In the genomic region with DNA sequence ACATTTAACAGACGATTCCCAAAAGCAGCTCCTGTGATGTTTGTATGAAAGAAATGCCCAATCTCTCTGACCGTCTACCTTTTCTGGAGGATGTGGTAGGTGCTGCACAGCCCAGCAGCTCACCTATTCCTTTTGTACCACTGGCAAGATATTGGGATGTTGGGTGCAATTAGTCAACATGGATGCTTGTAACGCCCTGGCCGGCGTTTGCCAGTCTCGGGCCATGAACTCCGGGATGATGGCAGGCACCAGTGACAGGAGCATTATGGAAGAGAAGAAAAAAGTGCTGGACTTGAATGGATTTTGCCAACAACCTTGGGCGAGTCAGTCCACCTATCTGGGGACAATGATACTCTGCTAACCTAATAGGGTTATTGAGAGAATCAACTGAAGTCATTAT, we compare ENCODE assay signal across 1 cellular context.
TF ChIP-seq lines count a peak whose summit lies in the region.

No MANE protein-coding gene starts in this region.

TF ChIP-seq in HCT116, 20 proteins besides CTCF, POLR2A, EP300 and RAD21 (continued from another document):
- no peak for TF ChIP-seq EZH2phosphoT487 (IDR thresholded peaks at IDR 0.05; ENCODE audit: borderline replicate concordance)
- TF ChIP-seq, protein P1, sequence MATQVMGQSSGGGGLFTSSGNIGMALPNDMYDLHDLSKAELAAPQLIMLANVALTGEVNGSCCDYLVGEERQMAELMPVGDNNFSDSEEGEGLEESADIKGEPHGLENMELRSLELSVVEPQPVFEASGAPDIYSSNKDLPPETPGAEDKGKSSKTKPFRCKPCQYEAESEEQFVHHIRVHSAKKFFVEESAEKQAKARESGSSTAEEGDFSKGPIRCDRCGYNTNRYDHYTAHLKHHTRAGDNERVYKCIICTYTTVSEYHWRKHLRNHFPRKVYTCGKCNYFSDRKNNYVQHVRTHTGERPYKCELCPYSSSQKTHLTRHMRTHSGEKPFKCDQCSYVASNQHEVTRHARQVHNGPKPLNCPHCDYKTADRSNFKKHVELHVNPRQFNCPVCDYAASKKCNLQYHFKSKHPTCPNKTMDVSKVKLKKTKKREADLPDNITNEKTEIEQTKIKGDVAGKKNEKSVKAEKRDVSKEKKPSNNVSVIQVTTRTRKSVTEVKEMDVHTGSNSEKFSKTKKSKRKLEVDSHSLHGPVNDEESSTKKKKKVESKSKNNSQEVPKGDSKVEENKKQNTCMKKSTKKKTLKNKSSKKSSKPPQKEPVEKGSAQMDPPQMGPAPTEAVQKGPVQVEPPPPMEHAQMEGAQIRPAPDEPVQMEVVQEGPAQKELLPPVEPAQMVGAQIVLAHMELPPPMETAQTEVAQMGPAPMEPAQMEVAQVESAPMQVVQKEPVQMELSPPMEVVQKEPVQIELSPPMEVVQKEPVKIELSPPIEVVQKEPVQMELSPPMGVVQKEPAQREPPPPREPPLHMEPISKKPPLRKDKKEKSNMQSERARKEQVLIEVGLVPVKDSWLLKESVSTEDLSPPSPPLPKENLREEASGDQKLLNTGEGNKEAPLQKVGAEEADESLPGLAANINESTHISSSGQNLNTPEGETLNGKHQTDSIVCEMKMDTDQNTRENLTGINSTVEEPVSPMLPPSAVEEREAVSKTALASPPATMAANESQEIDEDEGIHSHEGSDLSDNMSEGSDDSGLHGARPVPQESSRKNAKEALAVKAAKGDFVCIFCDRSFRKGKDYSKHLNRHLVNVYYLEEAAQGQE (IDR thresholded peaks at IDR 0.05; ENCODE audit: low read depth): no peak
- TF ChIP-seq, protein P2, sequence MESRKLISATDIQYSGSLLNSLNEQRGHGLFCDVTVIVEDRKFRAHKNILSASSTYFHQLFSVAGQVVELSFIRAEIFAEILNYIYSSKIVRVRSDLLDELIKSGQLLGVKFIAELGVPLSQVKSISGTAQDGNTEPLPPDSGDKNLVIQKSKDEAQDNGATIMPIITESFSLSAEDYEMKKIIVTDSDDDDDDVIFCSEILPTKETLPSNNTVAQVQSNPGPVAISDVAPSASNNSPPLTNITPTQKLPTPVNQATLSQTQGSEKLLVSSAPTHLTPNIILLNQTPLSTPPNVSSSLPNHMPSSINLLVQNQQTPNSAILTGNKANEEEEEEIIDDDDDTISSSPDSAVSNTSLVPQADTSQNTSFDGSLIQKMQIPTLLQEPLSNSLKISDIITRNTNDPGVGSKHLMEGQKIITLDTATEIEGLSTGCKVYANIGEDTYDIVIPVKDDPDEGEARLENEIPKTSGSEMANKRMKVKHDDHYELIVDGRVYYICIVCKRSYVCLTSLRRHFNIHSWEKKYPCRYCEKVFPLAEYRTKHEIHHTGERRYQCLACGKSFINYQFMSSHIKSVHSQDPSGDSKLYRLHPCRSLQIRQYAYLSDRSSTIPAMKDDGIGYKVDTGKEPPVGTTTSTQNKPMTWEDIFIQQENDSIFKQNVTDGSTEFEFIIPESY (IDR thresholded peaks at IDR 0.05; ENCODE audit: extremely low read depth, insufficient replicate concordance, low read length): no peak
- TF ChIP-seq CEBPB (IDR thresholded peaks at IDR 0.05; ENCODE audit: low read depth): no peak
- no peak for TF ChIP-seq ELF1 (IDR thresholded peaks at IDR 0.05; ENCODE audit: borderline replicate concordance, low read depth)
- no peak for TF ChIP-seq TCF7L2 (IDR thresholded peaks at IDR 0.05; ENCODE audit: borderline replicate concordance, extremely low read depth, insufficient read depth, insufficient read length)
- no peak for TF ChIP-seq SRF (IDR thresholded peaks at IDR 0.05; ENCODE audit: low read depth)
- TF ChIP-seq SP1 (IDR thresholded peaks at IDR 0.05; ENCODE audit: low read depth): no peak
- TF ChIP-seq, protein P3, sequence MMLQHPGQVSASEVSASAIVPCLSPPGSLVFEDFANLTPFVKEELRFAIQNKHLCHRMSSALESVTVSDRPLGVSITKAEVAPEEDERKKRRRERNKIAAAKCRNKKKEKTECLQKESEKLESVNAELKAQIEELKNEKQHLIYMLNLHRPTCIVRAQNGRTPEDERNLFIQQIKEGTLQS (IDR thresholded peaks at IDR 0.05): no peak
- no peak for TF ChIP-seq FOSL1 (IDR thresholded peaks at IDR 0.05; ENCODE audit: low read depth)
- no peak for TF ChIP-seq ZFX (IDR thresholded peaks at IDR 0.05)
- TF ChIP-seq ZNF274 (IDR thresholded peaks at IDR 0.05; ENCODE audit: low read depth, low read length): no peak
- TF ChIP-seq CBX3 (IDR thresholded peaks at IDR 0.05; ENCODE audit: low read depth): no peak
- no peak for TF ChIP-seq YY1 (IDR thresholded peaks at IDR 0.05; ENCODE audit: extremely low read depth, insufficient replicate concordance, low read depth, low read length)
